ENCODE assay signal across 15 cellular contexts in the genomic region with DNA sequence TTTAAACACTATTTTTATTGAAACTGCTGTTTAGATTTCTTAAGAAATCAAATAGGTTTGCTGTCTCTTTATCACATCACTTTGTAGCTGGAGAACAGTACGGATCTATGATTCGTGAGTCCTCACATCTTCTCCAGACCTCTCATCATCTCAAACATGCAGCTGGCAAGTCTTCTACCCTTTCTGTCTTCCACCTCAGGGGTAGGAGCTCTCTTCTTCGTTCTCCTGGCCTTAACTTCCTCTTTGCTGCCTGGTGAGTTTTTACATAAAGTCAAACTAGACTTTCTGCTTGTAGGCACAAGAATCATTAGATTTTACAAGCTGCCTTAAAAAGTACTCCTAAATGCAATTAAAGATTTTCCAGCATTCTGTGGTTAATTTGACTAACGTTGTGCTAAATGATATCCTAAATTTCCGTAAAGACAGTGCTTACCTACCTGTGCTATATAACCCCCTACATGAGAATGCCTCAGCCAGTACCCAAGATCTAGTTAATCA. TPM values are rescaled to one million over a fixed set of nuclear protein-coding genes. Genes with fewer than 3 reads are reported as not detected.
DNase-seq lines count a peak whose midpoint lies in the region; ATAC-seq and TF ChIP-seq lines count a peak whose summit lies in the region.
"Had no signal": no experiment of that assay in that cellular context is flagged by ENCODE, and none has a peak within 500 bp of the region (broad histone marks: within the 10 kb centered on the region; RNA-seq: fewer than 3 reads in every experiment).

No MANE protein-coding gene starts in this region.

- H3K36me3 ChIP-seq in Caco-2 (ENCODE audit: control insufficient read depth, insufficient read depth, low read length), result no peaks in the 10 kb centered on the region; the same call in 1 of the 2 replicates
- no peaks in the 10 kb centered on the region for H3K36me3 ChIP-seq in OCI-LY7 (ENCODE audit: insufficient read depth, low read length)

- H3K9me2 ChIP-seq in OCI-LY7 (ENCODE audit: insufficient read depth, low read length), result no peaks in the 10 kb centered on the region

- no peak for TF ChIP-seq CTCF in Caco-2 (IDR thresholded peaks at IDR 0.05; ENCODE audit: insufficient read depth in 1 of 2, low read depth in 1 of 2, low read length in 1 of 2, severe bottlenecking in 1 of 2, unreplicated experiment in 1 of 2)
- no peak for TF ChIP-seq CTCF in OCI-LY7 (conservative IDR thresholded peaks at IDR 0.05; ENCODE audit: low read length)
- no peak for TF ChIP-seq CTCF in GM10266 (IDR thresholded peaks at IDR 0.05; ENCODE audit: control insufficient read depth, insufficient read depth, low read depth, missing control alignments)

- no peak overlapping the region for H3K27ac ChIP-seq in OCI-LY7 (ENCODE audit: low read depth, low read length, poor library complexity, severe bottlenecking)
- H3K27ac ChIP-seq: C4-2B, SK-N-MC had no signal

- H3K4me1 Mint-ChIP-seq in Caco-2 (ENCODE audit: low read depth, unreplicated experiment) (peaks cover 27% of the 10 kb centered on the region), naive B cell (peaks cover 4 to 11% (median 11%) of the 10 kb centered on the region in 3 donors)

- ATAC-seq in naive B cell (ENCODE audit: low read depth in 2 of 2), result peak; percentile 52 to 74

- intact Hi-C loops in Caco-2 (cut with micrococcal nuclease; ENCODE audit: unreplicated experiment) (no loop called here), OCI-LY7 (cut with micrococcal nuclease; ENCODE audit: unreplicated experiment) (no loop called here)

- CTCF ChIA-PET in Caco-2 (lab: Charles Lee) (interaction anchor here (0.9 kb wide), 1 partner anchor 19 kb away, joined by 5 read pairs; no protein-coding TSS in a partner anchor), OCI-LY7 (lab: Charles Lee; ENCODE audit: unreplicated experiment) (interaction anchor here (0.7 kb wide), 1 partner anchor 95 kb away, joined by 5 read pairs; no protein-coding TSS in a partner anchor)

- H3K9me3 Mint-ChIP-seq in Caco-2 (ENCODE audit: unreplicated experiment) (peaks cover 41% of the 10 kb centered on the region), naive B cell (no peaks in the 10 kb centered on the region)

- H3K4me3 ChIP-seq in Caco-2 (ENCODE audit: low read depth, low read length) (no peak overlapping the region), OCI-LY7 (ENCODE audit: low read depth, low read length, poor library complexity, severe bottlenecking) (no peak overlapping the region)
- H3K4me3 ChIP-seq: SK-N-MC had no signal

- H3K36me3 Mint-ChIP-seq in Caco-2 (ENCODE audit: insufficient read depth, unreplicated experiment) (peaks cover 17% of the 10 kb centered on the region), naive B cell (no peaks in the 10 kb centered on the region)

- BruUV-seq in Caco-2 (replicated peaks; lab: Mats Ljungman, UMichigan) (no TSS peak), OCI-LY7 (replicated peaks; lab: Mats Ljungman, UMichigan) (no TSS peak)

- DNase-seq in Caco-2 (no peak), KBM-7 (peak; percentile 28), OCI-LY7 (ENCODE audit: low spot score) (peak; percentile 40), naive B cell (no peak), hypothalamus (lab: John Stamatoyannopoulos, UW) (no peak), NCI-H526 (lab: John Stamatoyannopoulos, UW) (no peak), GM10266 (ENCODE audit: extremely low spot score) (no peak)
- DNase-seq: EL; H7; NCI-H187 treated with DMSO at 0.1 percent for 48 hours; NCI-H446; NK-92 treated with Interleukin-12 subunit alpha and Interleukin-12 subunit beta, amount 100 ng/mL, for 24 hours; T-helper 1 cell had no signal

- H3K4me1 ChIP-seq in Caco-2 (peaks cover 32% of the 10 kb centered on the region), OCI-LY7 (ENCODE audit: insufficient read depth, low read length, poor library complexity, severe bottlenecking) (peaks cover 31% of the 10 kb centered on the region)

- no peak overlapping the region for H3K4me3 Mint-ChIP-seq in Caco-2 (ENCODE audit: unreplicated experiment)
- no peak overlapping the region for H3K4me3 Mint-ChIP-seq in naive B cell

- H3K27me3 Mint-ChIP-seq in Caco-2 (ENCODE audit: insufficient read depth, unreplicated experiment) (no peaks in the 10 kb centered on the region), naive B cell (no peaks in the 10 kb centered on the region)

- in situ Hi-C loops in KBM-7 (cut with MboI; ENCODE audit: low pct_unique_long_range_greater_than_20kb, low sequenced_read_pairs), result no loop called here

- peaks cover 23% of the 10 kb centered on the region for H3K9me3 ChIP-seq in Caco-2
- H3K9me3 ChIP-seq in OCI-LY7 (ENCODE audit: low read length), result no peaks in the 10 kb centered on the region

- H3K27ac Mint-ChIP-seq in Caco-2 (ENCODE audit: unreplicated experiment), result peak overlapping the region; percentile 49
- H3K27ac Mint-ChIP-seq in naive B cell, result no peak overlapping the region

- H3K4me2 ChIP-seq in OCI-LY7 (ENCODE audit: low read length), result peak overlapping the region; percentile 23

- H2AFZ ChIP-seq in OCI-LY7 (ENCODE audit: low read length), result peak overlapping the region; percentile 68; the same call in 1 of the 2 replicates

- H3K79me2 ChIP-seq in OCI-LY7 (ENCODE audit: insufficient read depth, low read depth, low read length), result no peaks in the 10 kb centered on the region

- H3K27me3 ChIP-seq in Caco-2 (replicated peaks; ENCODE audit: control insufficient read depth, insufficient read depth, low read length), result no peaks in the 10 kb centered on the region

- no peaks in the 10 kb centered on the region for H4K20me1 ChIP-seq in OCI-LY7 (ENCODE audit: insufficient read depth, low read length)

- POLR2A ChIA-PET in Caco-2 (lab: Charles Lee), result no interaction called here
- POLR2A ChIA-PET in OCI-LY7 (lab: Charles Lee), result interaction anchor here (0.6 to 7.6 kb wide), 19 partner anchors 8 to 1197 kb away, joined by 3 to 111 read pairs (median 4); no protein-coding TSS in a partner anchor

RNA-seq across cellular contexts. Expression of gene TANK, which starts 43.7 kb away (rescaled TPM):
- 42.7 and 56.0 TPM in 2 replicates for total RNA-seq in Caco-2 (2022)
- total RNA-seq in OCI-LY7 (2014; rRNA removed; shearing (Covaris generic)), result 43.4 and 52.6 TPM in 2 replicates
- total RNA-seq in OCI-LY7 (2022), result 64.9 and 78.0 TPM in 2 replicates
- 100 to 1,000 TPM; 132 to 167 (median 136) TPM for polyA plus RNA-seq in naive B cell (ENCODE audit: low read depth in 6 of 6)

Comparison
In these comparisons a context has a peak if more than half of its experiments do, and no peak if none do; other contexts are left out.
1. DNase-seq: peak in KBM-7 (single experiment) and OCI-LY7 (single experiment); none in Caco-2 (0 of 2), naive B cell (single experiment), hypothalamus (0 of 51), NCI-H526 (0 of 2) and GM10266 (single experiment).